Comparison of ENCODE assay signal across 9 cellular contexts in the genomic region with DNA sequence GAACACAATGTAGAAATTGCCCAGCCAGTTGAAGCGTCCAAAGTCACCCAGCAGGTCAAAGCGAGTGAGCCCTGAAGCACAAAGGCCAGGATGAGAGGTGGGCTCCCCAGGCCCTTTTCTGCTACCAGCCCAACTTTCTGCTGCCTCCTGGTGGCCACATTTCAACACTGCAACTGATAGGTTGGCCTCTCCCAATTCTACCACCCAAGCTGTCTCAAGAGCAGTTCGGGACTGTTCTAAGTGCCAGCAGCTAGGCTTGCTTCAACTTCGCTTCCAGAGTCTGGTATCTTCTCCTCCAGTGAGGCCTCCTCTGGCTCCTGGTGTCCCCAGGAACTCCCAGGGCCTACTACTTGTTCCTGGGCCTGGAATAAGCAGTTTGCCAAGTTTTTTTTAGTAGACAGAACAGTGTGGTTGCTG. TPM values are rescaled to one million over a fixed set of nuclear protein-coding genes. Genes with fewer than 3 reads are reported as not detected.
DNase-seq lines count a peak whose midpoint lies in the region; ATAC-seq and TF ChIP-seq lines count a peak whose summit lies in the region.
"Had no signal": no experiment of that assay in that cellular context is flagged by ENCODE, and none has a peak within 500 bp of the region (broad histone marks: within the 10 kb centered on the region; RNA-seq: fewer than 3 reads in every experiment).

No MANE protein-coding gene starts in this region.

- H3K4me3 ChIP-seq in BE2C (ENCODE audit: low read depth, low read length) (no peak overlapping the region), GM23338 (no peak overlapping the region)
- H3K4me3 ChIP-seq: skin epidermis had no signal

- no peaks in the 10 kb centered on the region for H3K9me3 Mint-ChIP-seq in GM23338
- H3K9me3 Mint-ChIP-seq in activated naive CD8-positive, alpha-beta T cell treated with anti-CD3 and anti-CD28 coated beads for 36 hours, result no peaks in the 10 kb centered on the region

- 0 out of 2 replicates have a peak, but pooled peaks cover 4% of the 10 kb centered on the region for H3F3A ChIP-seq in GM23338 (replicated peaks; ENCODE audit: low read depth)

- peaks cover 34% of the 10 kb centered on the region for H3K36me3 Mint-ChIP-seq in GM23338 (ENCODE audit: low read depth)
- no peaks in the 10 kb centered on the region for H3K36me3 Mint-ChIP-seq in activated naive CD8-positive, alpha-beta T cell treated with anti-CD3 and anti-CD28 coated beads for 36 hours

- H3K27me3 Mint-ChIP-seq in GM23338 (ENCODE audit: insufficient read depth, low read depth, poor library complexity), result peaks cover 31% of the 10 kb centered on the region
- peaks cover 24% of the 10 kb centered on the region for H3K27me3 Mint-ChIP-seq in activated naive CD8-positive, alpha-beta T cell treated with anti-CD3 and anti-CD28 coated beads for 36 hours

- peaks cover 24% of the 10 kb centered on the region for H3K27me3 ChIP-seq in BE2C
- H3K27me3 ChIP-seq in GM23338 (ENCODE audit: insufficient read depth), result peaks cover 35% of the 10 kb centered on the region

- H3K4me2 ChIP-seq in GM23338, result no peak overlapping the region

- H3K27ac Mint-ChIP-seq in GM23338, result no peak overlapping the region
- H3K27ac Mint-ChIP-seq in activated naive CD8-positive, alpha-beta T cell treated with anti-CD3 and anti-CD28 coated beads for 36 hours, result no peak overlapping the region

- ATAC-seq in GM23338 (peak; percentile 70), SK-N-SH treated with all-trans-retinoic acid at 6 μM for 48 hours (peak; percentile 52), HG03521 (IDR thresholded peaks at IDR 0.05; ENCODE audit: unreplicated experiment) (no peak)

- no peak overlapping the region for H3K4me3 Mint-ChIP-seq in GM23338
- no peak overlapping the region for H3K4me3 Mint-ChIP-seq in activated naive CD8-positive, alpha-beta T cell treated with anti-CD3 and anti-CD28 coated beads for 36 hours

- peaks cover 10% of the 10 kb centered on the region for H4K20me1 ChIP-seq in GM23338 (replicated peaks; ENCODE audit: insufficient read depth)

- peaks cover 24% of the 10 kb centered on the region for H3K4me1 Mint-ChIP-seq in GM23338
- H3K4me1 Mint-ChIP-seq in activated naive CD8-positive, alpha-beta T cell treated with anti-CD3 and anti-CD28 coated beads for 36 hours, result peaks cover 9% of the 10 kb centered on the region

- H3K9me3 ChIP-seq in BE2C, result no peaks in the 10 kb centered on the region

- DNase-seq in BE2C, result peak; percentile 72
- DNase-seq in GM23338 (ENCODE audit: low spot score), result peak; percentile 87
- DNase-seq in activated naive CD8-positive, alpha-beta T cell treated with anti-CD3 and anti-CD28 coated beads for 36 hours, result peak; percentile 62
- peak; percentile 66 for DNase-seq in hepatic stellate cell (ENCODE audit: low spot score)
- DNase-seq in stimulated activated CD4-positive, alpha-beta T cell treated with anti-CD3 and anti-CD28 coated beads, Interleukin-12 subunit alpha, Interleukin-12 subunit beta, amount 100 ng/mL, for 4 hours, result peak; percentile 54
- no peak for DNase-seq in SW480 (ENCODE audit: low spot score)

- H3K9me2 ChIP-seq in GM23338 (ENCODE audit: insufficient read depth), result no peaks in the 10 kb centered on the region

- no peak overlapping the region for H2AFZ ChIP-seq in GM23338

- no peak overlapping the region for H3K27ac ChIP-seq in GM23338 (ENCODE audit: low read depth)
- H3K27ac ChIP-seq: skin epidermis had no signal

- no peaks in the 10 kb centered on the region for H3K79me2 ChIP-seq in GM23338 (replicated peaks; ENCODE audit: insufficient read depth)

- H3K36me3 ChIP-seq in BE2C, result peaks cover 21% of the 10 kb centered on the region
- peaks cover 4% of the 10 kb centered on the region; the same call in 1 of the 2 replicates for H3K36me3 ChIP-seq in GM23338 (ENCODE audit: insufficient read depth)

- TF ChIP-seq CTCF in BE2C (IDR thresholded peaks at IDR 0.05; ENCODE audit: low read depth, low read length) (peak; percentile 89), GM23338 (conservative IDR thresholded peaks at IDR 0.05; ENCODE audit: low read depth in 2 of 2) (peak; percentile 78 to 90)

- H3K4me1 ChIP-seq in BE2C (peaks cover 6% of the 10 kb centered on the region; the same call in 1 of the 2 replicates), GM23338 (ENCODE audit: insufficient read depth) (peaks cover 19% of the 10 kb centered on the region)

TF ChIP-seq in GM23338, 12 proteins besides CTCF, POLR2A, EP300 and RAD21 (continues in another document):
- no peak for TF ChIP-seq CREB1 (CRISPR knock-in tag; IDR thresholded peaks at IDR 0.05; ENCODE audit: low read depth)
- no peak for TF ChIP-seq ZNF331 (CRISPR knock-in tag; IDR thresholded peaks at IDR 0.05; ENCODE audit: low read depth)
- no peak for TF ChIP-seq JUNB (IDR thresholded peaks at IDR 0.05; ENCODE audit: unreplicated experiment)
- no peak for TF ChIP-seq STAT1 (IDR thresholded peaks at IDR 0.05; ENCODE audit: unreplicated experiment)
- no peak for TF ChIP-seq EZH2phosphoT487 (IDR thresholded peaks at IDR 0.05; ENCODE audit: unreplicated experiment)

TF ChIP-seq in SK-N-SH treated with all-trans-retinoic acid at 6 μM for 48 hours, 23 proteins besides CTCF, POLR2A, EP300 and RAD21 (continues in another document):
- TF ChIP-seq ZFP3 (CRISPR knock-in tag; IDR thresholded peaks at IDR 0.05), result no peak
- TF ChIP-seq SNAI2 (CRISPR knock-in tag; IDR thresholded peaks at IDR 0.05), result no peak
- TF ChIP-seq CSDC2 (CRISPR knock-in tag; IDR thresholded peaks at IDR 0.05), result no peak
- TF ChIP-seq, protein P1, sequence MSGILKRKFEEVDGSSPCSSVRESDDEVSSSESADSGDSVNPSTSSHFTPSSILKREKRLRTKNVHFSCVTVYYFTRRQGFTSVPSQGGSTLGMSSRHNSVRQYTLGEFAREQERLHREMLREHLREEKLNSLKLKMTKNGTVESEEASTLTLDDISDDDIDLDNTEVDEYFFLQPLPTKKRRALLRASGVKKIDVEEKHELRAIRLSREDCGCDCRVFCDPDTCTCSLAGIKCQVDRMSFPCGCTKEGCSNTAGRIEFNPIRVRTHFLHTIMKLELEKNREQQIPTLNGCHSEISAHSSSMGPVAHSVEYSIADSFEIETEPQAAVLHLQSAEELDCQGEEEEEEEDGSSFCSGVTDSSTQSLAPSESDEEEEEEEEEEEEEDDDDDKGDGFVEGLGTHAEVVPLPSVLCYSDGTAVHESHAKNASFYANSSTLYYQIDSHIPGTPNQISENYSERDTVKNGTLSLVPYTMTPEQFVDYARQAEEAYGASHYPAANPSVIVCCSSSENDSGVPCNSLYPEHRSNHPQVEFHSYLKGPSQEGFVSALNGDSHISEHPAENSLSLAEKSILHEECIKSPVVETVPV (CRISPR knock-in tag; IDR thresholded peaks at IDR 0.05), result no peak
- TF ChIP-seq ZNF70 (CRISPR knock-in tag; IDR thresholded peaks at IDR 0.05), result no peak
- TF ChIP-seq BACH2 (CRISPR knock-in tag; IDR thresholded peaks at IDR 0.05; ENCODE audit: borderline replicate concordance), result no peak
- no peak for TF ChIP-seq ESRRG (CRISPR knock-in tag; IDR thresholded peaks at IDR 0.05)
- no peak for TF ChIP-seq ZNF8 (CRISPR knock-in tag; IDR thresholded peaks at IDR 0.05)
- TF ChIP-seq PPARA (CRISPR knock-in tag; IDR thresholded peaks at IDR 0.05; ENCODE audit: borderline replicate concordance), result no peak

RNA-seq across cellular contexts. Expression of a gene that starts 3.4 kb away (rescaled TPM):
- 0.23 TPM for polyA plus RNA-seq in BE2C (2012; ENCODE audit: insufficient read depth, insufficient read length, low read depth)
- total RNA-seq in GM23338 (2014; rRNA removed; shearing (Covaris generic)), result not detected in 2 replicates
- polyA plus RNA-seq in GM23338 (2016; fragmentation: Nextera tagmentation; extraction: Ambion mirVana), result 0.09 TPM in 1 of 2 replicates, not detected in the other
- total RNA-seq in activated naive CD8-positive, alpha-beta T cell treated with anti-CD3 and anti-CD28 coated beads for 36 hours, result not detected

RNA-seq across cellular contexts. Expression of a gene that starts 12.6 kb away (rescaled TPM):
- 85.0 TPM for polyA plus RNA-seq in BE2C (2012; ENCODE audit: insufficient read depth, insufficient read length, low read depth)
- total RNA-seq in GM23338 (2014; rRNA removed; shearing (Covaris generic)), result 33.9 and 57.0 TPM in 2 replicates
- 19.8 and 24.3 TPM in 2 replicates for polyA plus RNA-seq in GM23338 (2016; fragmentation: Nextera tagmentation; extraction: Ambion mirVana)
- total RNA-seq in activated naive CD8-positive, alpha-beta T cell treated with anti-CD3 and anti-CD28 coated beads for 36 hours, result 10 to 100 TPM; 21.9 to 25.4 TPM

RNA-seq across cellular contexts. Expression of a gene that starts 28.3 kb away (rescaled TPM):
- polyA plus RNA-seq in BE2C (2012; ENCODE audit: insufficient read depth, insufficient read length, low read depth), result 3.7 TPM
- 6.7 and 11.8 TPM in 2 replicates for total RNA-seq in GM23338 (2014; rRNA removed; shearing (Covaris generic))
- polyA plus RNA-seq in GM23338 (2016; fragmentation: Nextera tagmentation; extraction: Ambion mirVana), result 9.4 and 10.7 TPM in 2 replicates
- 10 to 100 TPM; 11.0 to 13.2 TPM for total RNA-seq in activated naive CD8-positive, alpha-beta T cell treated with anti-CD3 and anti-CD28 coated beads for 36 hours

RNA-seq across cellular contexts. Expression of a gene that starts 33.2 kb away (rescaled TPM):
- 1,105 TPM for polyA plus RNA-seq in BE2C (2012; ENCODE audit: insufficient read depth, insufficient read length, low read depth)
- total RNA-seq in GM23338 (2014; rRNA removed; shearing (Covaris generic)), result 2,341 and 2,718 TPM in 2 replicates
- 1,008 and 1,116 TPM in 2 replicates for polyA plus RNA-seq in GM23338 (2016; fragmentation: Nextera tagmentation; extraction: Ambion mirVana)
- total RNA-seq in activated naive CD8-positive, alpha-beta T cell treated with anti-CD3 and anti-CD28 coated beads for 36 hours, result 1,000 to 10,000 TPM; 2,350 to 2,390 TPM

RNA-seq across cellular contexts. Expression of a gene that starts 37.4 kb away (rescaled TPM):
- 108 TPM for polyA plus RNA-seq in BE2C (2012; ENCODE audit: insufficient read depth, insufficient read length, low read depth)
- total RNA-seq in GM23338 (2014; rRNA removed; shearing (Covaris generic)), result 86.1 and 120 TPM in 2 replicates
- 17.6 and 18.3 TPM in 2 replicates for polyA plus RNA-seq in GM23338 (2016; fragmentation: Nextera tagmentation; extraction: Ambion mirVana)
- total RNA-seq in activated naive CD8-positive, alpha-beta T cell treated with anti-CD3 and anti-CD28 coated beads for 36 hours, result 10 to 100 TPM; 45.3 to 47.5 TPM
